ENCODE assay signal across 14 cellular contexts in genomic region chr12:68067762-68068376, GRCh38.
A peak's percentile ranks its signal among the peaks of the same experiment; 100 is the strongest.
DNase-seq lines count a peak whose midpoint lies in the region; ATAC-seq and TF ChIP-seq lines count a peak whose summit lies in the region.
"Had no signal": no experiment of that assay in that cellular context is flagged by ENCODE, and none has a peak within 500 bp of the region (broad histone marks: within the 10 kb centered on the region; RNA-seq: fewer than 3 reads in every experiment).

No MANE protein-coding gene starts in this region.

- TF ChIP-seq CTCF in AG10803 (conservative IDR thresholded peaks at IDR 0.05; ENCODE audit: low read length), result peak; percentile 50
- peak; percentile 56 for TF ChIP-seq CTCF in GM12873 (IDR thresholded peaks at IDR 0.05; ENCODE audit: insufficient read depth, low read depth, low read length, missing control alignments)
- peak; percentile 66 for TF ChIP-seq CTCF in PC-9 (conservative IDR thresholded peaks at IDR 0.05)
- TF ChIP-seq CTCF in fibroblast of pulmonary artery (IDR thresholded peaks at IDR 0.05; ENCODE audit: low read length, missing control alignments), result peak; percentile 44

- ATAC-seq in stimulated activated memory B cell treated with anti-CD40 and anti-IgM and Interleukin-4, amounts not matched to agents 10 μg/mL and 1 μg/mL and 100 μg/mL, for 72 hours, result no peak

- peaks cover 34% of the 10 kb centered on the region for H3K4me1 Mint-ChIP-seq in stimulated activated memory B cell treated with anti-CD40 and anti-IgM and Interleukin-4, amounts not matched to agents 10 μg/mL and 1 μg/mL and 100 μg/mL, for 72 hours

- no peaks in the 10 kb centered on the region for H3K9me2 ChIP-seq in PC-9 (ENCODE audit: insufficient read depth)

- DNase-seq in AG10803 (ENCODE audit: low read depth), result peak; percentile 1
- no peak for DNase-seq in PC-9
- DNase-seq in fibroblast of pulmonary artery (ENCODE audit: low read depth), result peak; percentile 1
- DNase-seq in substantia nigra (lab: John Stamatoyannopoulos, UW), result no peak
- DNase-seq in SW480 (ENCODE audit: low spot score), result no peak
- no peak for DNase-seq in C1 segment of cervical spinal cord (lab: John Stamatoyannopoulos, UW)
- DNase-seq: activated CD4-positive, alpha-beta T cell treated with anti-CD3 and anti-CD28 coated beads, Interleukin-2, amount 50 U/mL, for 1 hour; adrenal gland; foreskin melanocyte; NCI-H1092 had no signal

- no peaks in the 10 kb centered on the region for H3F3A ChIP-seq in PC-9 (ENCODE audit: insufficient read depth, low read depth)

- no peak overlapping the region for H3K27ac Mint-ChIP-seq in stimulated activated memory B cell treated with anti-CD40 and anti-IgM and Interleukin-4, amounts not matched to agents 10 μg/mL and 1 μg/mL and 100 μg/mL, for 72 hours
- H3K27ac Mint-ChIP-seq: stimulated activated naive CD8-positive, alpha-beta T cell treated with anti-CD3 and anti-CD28 coated beads, Interleukin-15, Interleukin-2, amounts not matched to agents 100 ng/mL and 50 ng/mL, for 24 hours had no signal

- H3K4me1 ChIP-seq in PC-9 (replicated peaks; ENCODE audit: insufficient read depth), result no peaks in the 10 kb centered on the region
- H3K4me1 ChIP-seq: adrenal gland had no signal

- no peak overlapping the region for H3K4me2 ChIP-seq in PC-9

- H4K20me1 ChIP-seq in PC-9 (ENCODE audit: insufficient read depth), result no peaks in the 10 kb centered on the region

- no TSS peak for BruUV-seq in PC-9 (replicated peaks; lab: Mats Ljungman, UMichigan)

- peaks cover 33% of the 10 kb centered on the region for H3K36me3 Mint-ChIP-seq in stimulated activated memory B cell treated with anti-CD40 and anti-IgM and Interleukin-4, amounts not matched to agents 10 μg/mL and 1 μg/mL and 100 μg/mL, for 72 hours

- intact Hi-C loops in PC-9 (cut with micrococcal nuclease; ENCODE audit: unreplicated experiment), result no loop called here

- H3K27ac ChIP-seq in PC-9 (no peak overlapping the region), substantia nigra (ENCODE audit: low read depth, low read length, poor library complexity, severe bottlenecking) (no peak overlapping the region)
- H3K27ac ChIP-seq: adrenal gland, skin epidermis had no signal

- no peak overlapping the region for H3K4me3 ChIP-seq in AG10803 (ENCODE audit: low read length)
- no peak overlapping the region for H3K4me3 ChIP-seq in PC-9
- H3K4me3 ChIP-seq in fibroblast of pulmonary artery (replicated peaks; ENCODE audit: low read depth, low read length), result no peak overlapping the region
- H3K4me3 ChIP-seq: adrenal gland, skin epidermis had no signal

- no peaks in the 10 kb centered on the region for H3K27me3 Mint-ChIP-seq in stimulated activated memory B cell treated with anti-CD40 and anti-IgM and Interleukin-4, amounts not matched to agents 10 μg/mL and 1 μg/mL and 100 μg/mL, for 72 hours
- H3K27me3 Mint-ChIP-seq: stimulated activated naive CD8-positive, alpha-beta T cell treated with anti-CD3 and anti-CD28 coated beads, Interleukin-15, Interleukin-2, amounts not matched to agents 100 ng/mL and 50 ng/mL, for 24 hours had no signal

- H3K9me3 Mint-ChIP-seq in stimulated activated memory B cell treated with anti-CD40 and anti-IgM and Interleukin-4, amounts not matched to agents 10 μg/mL and 1 μg/mL and 100 μg/mL, for 72 hours, result peaks cover 7% of the 10 kb centered on the region

- CTCF ChIA-PET in PC-9 (lab: Charles Lee), result no interaction called here

- no peak overlapping the region for H3K4me3 Mint-ChIP-seq in stimulated activated memory B cell treated with anti-CD40 and anti-IgM and Interleukin-4, amounts not matched to agents 10 μg/mL and 1 μg/mL and 100 μg/mL, for 72 hours
- H3K4me3 Mint-ChIP-seq: stimulated activated naive CD8-positive, alpha-beta T cell treated with anti-CD3 and anti-CD28 coated beads, Interleukin-15, Interleukin-2, amounts not matched to agents 100 ng/mL and 50 ng/mL, for 24 hours had no signal

- no peaks in the 10 kb centered on the region for H3K36me3 ChIP-seq in PC-9 (ENCODE audit: low read depth)
- H3K36me3 ChIP-seq: adrenal gland had no signal

- H3K9me3 ChIP-seq in PC-9 (ENCODE audit: insufficient read depth, low read depth), result no peaks in the 10 kb centered on the region; the same call in 1 of the 2 replicates

- H3K27me3 ChIP-seq in PC-9 (ENCODE audit: insufficient read depth, low read depth), result no peaks in the 10 kb centered on the region
- H3K27me3 ChIP-seq: adrenal gland had no signal

- H3K79me2 ChIP-seq in PC-9 (ENCODE audit: low read depth), result no peaks in the 10 kb centered on the region

- no peak overlapping the region for H2AFZ ChIP-seq in PC-9

- POLR2A ChIA-PET in PC-9 (lab: Charles Lee; ENCODE audit: unreplicated experiment), result no interaction called here

Comparison
In these comparisons a context has a peak if more than half of its experiments do, and no peak if none do; other contexts are left out.
1. DNase-seq: peak in AG10803 (single experiment) and fibroblast of pulmonary artery (single experiment); none in PC-9 (0 of 2), substantia nigra (0 of 49), SW480 (single experiment) and C1 segment of cervical spinal cord (0 of 14).
2. Peak in every context shown above with its lines, with median percentiles within 50 percentile points of each other: CTCF ChIP-seq.